ENCODE assay signal across 12 cellular contexts in the genomic region with DNA sequence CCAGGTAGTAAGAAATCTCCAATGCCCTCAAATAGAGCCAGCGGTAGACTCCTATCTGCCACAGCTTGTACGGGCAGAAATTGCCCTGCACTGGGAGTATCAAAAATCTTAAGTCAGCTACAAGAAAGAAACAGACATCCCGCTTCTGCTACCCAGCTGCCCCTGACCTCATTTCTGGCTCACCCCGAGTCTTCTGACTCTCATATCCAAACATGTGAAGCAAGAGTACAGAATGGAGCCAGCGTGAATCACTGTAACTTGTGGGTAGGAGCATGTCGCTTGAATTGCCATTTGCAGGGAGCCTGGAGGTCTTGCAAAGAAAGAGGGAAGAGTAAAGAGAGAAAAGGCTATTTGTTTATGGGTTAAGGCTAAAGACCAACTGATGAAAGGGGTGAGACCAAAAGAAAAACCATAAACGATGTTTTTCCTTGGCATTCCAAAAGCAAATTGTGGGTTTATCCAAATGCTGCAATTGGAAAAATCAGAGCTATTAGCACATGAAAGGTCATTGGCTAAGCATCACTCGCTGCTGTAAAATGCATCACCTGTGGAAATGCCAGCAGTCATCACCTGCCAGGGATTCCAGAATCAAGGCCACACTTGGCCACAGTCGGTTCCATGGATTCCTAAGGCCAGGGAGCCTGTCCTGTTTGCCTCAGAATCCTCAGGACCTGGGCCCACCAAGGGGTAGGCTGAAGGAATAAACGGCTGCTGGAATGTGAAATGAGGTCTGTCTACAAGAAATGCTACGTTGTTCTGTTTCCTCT.
DNase-seq lines count a peak whose midpoint lies in the region; ATAC-seq and TF ChIP-seq lines count a peak whose summit lies in the region.
"Had no signal": no experiment of that assay in that cellular context is flagged by ENCODE, and none has a peak within 500 bp of the region (broad histone marks: within the 10 kb centered on the region; RNA-seq: fewer than 3 reads in every experiment).

No MANE protein-coding gene starts in this region.

- WGBS in mesendoderm (ENCODE audit: extremely low coverage, insufficient coverage, low lambda C conversion rate), result no CpG with 5 or more reads among the region's 11 CpGs

- TF ChIP-seq POLR2A in uterus (IDR thresholded peaks at IDR 0.05), result no peak

- no peak overlapping the region for H3K27ac ChIP-seq in mesendoderm (ENCODE audit: low read depth, low read length)
- no peak overlapping the region for H3K27ac ChIP-seq in uterus
- H3K27ac ChIP-seq: neural progenitor cell had no signal

- H3K36me3 ChIP-seq in mesendoderm (ENCODE audit: control insufficient read depth, insufficient read depth, low read length) (no peaks in the 10 kb centered on the region), uterus (no peaks in the 10 kb centered on the region)
- H3K36me3 ChIP-seq: neural progenitor cell had no signal

- H2BK120ac ChIP-seq in mesendoderm (ENCODE audit: low read depth, low read length), result no peak overlapping the region

- H3K4me1 ChIP-seq in mesendoderm (ENCODE audit: control insufficient read depth, low read depth, low read length) (no peaks in the 10 kb centered on the region), uterus (no peaks in the 10 kb centered on the region)
- H3K4me1 ChIP-seq: neural progenitor cell had no signal

- no peak overlapping the region for H3K9ac ChIP-seq in mesendoderm (ENCODE audit: low read length)
- H3K9ac ChIP-seq: neural progenitor cell had no signal

- no peak overlapping the region for H2AK5ac ChIP-seq in mesendoderm (ENCODE audit: low read length)

- H3K9me3 ChIP-seq in uterus, result no peaks in the 10 kb centered on the region

- no peak overlapping the region for H3K18ac ChIP-seq in mesendoderm (ENCODE audit: low read length)

- H4K5ac ChIP-seq in mesendoderm (ENCODE audit: low read length), result no peak overlapping the region

- H3K23ac ChIP-seq in mesendoderm (ENCODE audit: low read length), result no peak overlapping the region

- no peak overlapping the region for H3K4me2 ChIP-seq in mesendoderm (ENCODE audit: low read length)
- H3K4me2 ChIP-seq: neural progenitor cell had no signal

- no peak overlapping the region for H4K8ac ChIP-seq in mesendoderm (ENCODE audit: low read depth, low read length)

- no peak overlapping the region for H3K4ac ChIP-seq in mesendoderm (ENCODE audit: low read depth, low read length)

- H3K56ac ChIP-seq in mesendoderm (ENCODE audit: low read length), result peak overlapping the region; percentile 15

- DNase-seq in activated CD8-positive, alpha-beta memory T cell treated with anti-CD3 and anti-CD28 coated beads, Interleukin-2, amount 50 U/mL, for 48 hours, result peak; percentile 35
- no peak for DNase-seq in activated CD8-positive, alpha-beta memory T cell treated with anti-CD3 and anti-CD28 coated beads, Interleukin-2, amount 50 U/mL, for 4 hours
- DNase-seq in brain pericyte (ENCODE audit: low read depth, low spot score) (peak; percentile 49), mesendoderm (no peak), uterus (peak; percentile 57 to 71)
- DNase-seq in effector CD4-positive, alpha-beta T cell, result no peak
- DNase-seq in activated effector memory CD4-positive, alpha-beta T cell treated with anti-CD3 and anti-CD28 coated beads, Interleukin-2, amount 50 U/mL, for 16 hours, result no peak
- DNase-seq: activated CD4-positive, alpha-beta T cell treated with anti-CD3 and anti-CD28 coated beads for 1 hour; activated naive CD8-positive, alpha-beta T cell treated with anti-CD3 and anti-CD28 coated beads, Interleukin-2, amount 10 ng/mL, durations not matched to agents 7 days and 5 days; NCI-H1092 had no signal

- no peak for TF ChIP-seq CTCF in uterus (IDR thresholded peaks at IDR 0.05)

- H2BK5ac ChIP-seq in mesendoderm (ENCODE audit: low read length), result no peak overlapping the region

- intact Hi-C loops in uterus (cut with DNase I; ENCODE audit: low total_unique reads), result no loop called here

- H3K79me1 ChIP-seq in mesendoderm (ENCODE audit: low read length), result peaks cover 12% of the 10 kb centered on the region

- H2BK15ac ChIP-seq in mesendoderm (replicated peaks; ENCODE audit: low read depth), result no peak overlapping the region

- peaks cover 34% of the 10 kb centered on the region for H3K79me2 ChIP-seq in mesendoderm (ENCODE audit: control insufficient read depth, insufficient read depth, low read length)

- no peak for ATAC-seq in GM19324 (IDR thresholded peaks at IDR 0.05; ENCODE audit: low FRiP score, unreplicated experiment)

- H3K27me3 ChIP-seq in mesendoderm (ENCODE audit: insufficient read depth, low read length, poor library complexity), result no peaks in the 10 kb centered on the region
- no peaks in the 10 kb centered on the region for H3K27me3 ChIP-seq in uterus
- H3K27me3 ChIP-seq: neural progenitor cell had no signal

- H3K4me3 ChIP-seq in mesendoderm (ENCODE audit: low read length) (no peak overlapping the region), uterus (no peak overlapping the region)
- H3K4me3 ChIP-seq: neural progenitor cell had no signal

Comparison
In these comparisons a context has a peak if more than half of its experiments do, and no peak if none do; other contexts are left out.
1. DNase-seq: peak in activated CD8-positive, alpha-beta memory T cell treated with anti-CD3 and anti-CD28 coated beads, Interleukin-2, amount 50 U/mL, for 48 hours (single experiment), brain pericyte (single experiment) and uterus (2 of 2); none in activated CD8-positive, alpha-beta memory T cell treated with anti-CD3 and anti-CD28 coated beads, Interleukin-2, amount 50 U/mL, for 4 hours (single experiment), mesendoderm (single experiment), effector CD4-positive, alpha-beta T cell (single experiment) and activated effector memory CD4-positive, alpha-beta T cell treated with anti-CD3 and anti-CD28 coated beads, Interleukin-2, amount 50 U/mL, for 16 hours (single experiment).